1 cellular context compared by ENCODE assay signal in the genomic region with DNA sequence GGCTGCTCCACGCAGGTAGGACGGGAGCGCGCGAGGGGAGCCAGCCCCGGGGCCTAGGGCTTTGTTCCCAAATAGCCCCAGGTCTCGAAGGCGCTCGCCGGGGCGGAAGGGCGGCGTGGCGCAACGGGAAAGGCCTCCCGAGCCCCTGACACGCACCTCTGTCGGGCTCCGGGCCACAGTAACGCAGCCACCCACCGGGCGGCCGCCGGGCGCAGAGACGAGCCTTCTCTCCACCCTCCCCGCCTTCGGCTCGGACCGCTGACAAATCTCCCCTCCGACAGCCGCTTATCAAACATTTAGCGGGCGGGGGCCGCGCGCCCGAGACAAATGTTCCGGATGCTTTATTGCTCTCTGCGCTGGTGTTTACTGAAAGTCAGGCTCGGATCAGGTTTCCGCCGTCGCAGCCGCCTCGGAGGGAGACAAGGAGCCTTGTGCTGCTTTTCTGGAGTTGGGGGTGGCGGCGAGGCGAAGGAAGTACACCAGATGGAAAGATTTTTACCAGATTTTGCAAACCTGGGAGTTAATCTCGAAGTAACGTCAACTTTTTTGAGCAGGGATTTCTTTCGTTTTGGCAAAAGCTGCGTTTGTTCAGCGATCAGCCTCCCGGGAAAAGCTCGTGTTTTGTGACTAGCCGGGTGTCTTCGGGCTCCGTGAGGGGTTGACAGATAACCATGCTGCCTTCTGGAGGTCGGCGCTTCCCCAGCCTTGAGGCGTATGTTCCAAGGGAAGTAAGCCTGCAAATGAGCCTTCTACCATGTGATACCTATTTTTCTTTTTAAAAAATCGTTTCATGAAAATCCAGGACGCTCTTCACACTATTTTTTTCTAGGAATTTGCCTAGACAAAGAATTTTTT.
TF ChIP-seq lines count a peak whose summit lies in the region.

No MANE protein-coding gene starts in this region.

TF ChIP-seq in GM12878, 131 proteins besides CTCF, POLR2A, EP300 and RAD21 (continued from another document and continues in another):
- TF ChIP-seq EED (IDR thresholded peaks at IDR 0.05; ENCODE audit: low read depth) (no peak), SIN3A (IDR thresholded peaks at IDR 0.05; ENCODE audit: low read depth, low read length) (no peak), SREBF1 (IDR thresholded peaks at IDR 0.05; ENCODE audit: low read length) (no peak), CBX5 (IDR thresholded peaks at IDR 0.05; ENCODE audit: low read depth) (peak; percentile 61; the same call in 1 of the 2 replicates), MYC (IDR thresholded peaks at IDR 0.05; ENCODE audit: insufficient read depth, insufficient read length, insufficient replicate concordance, low read length, severe bottlenecking) (peak; percentile 2), ZNF24 (IDR thresholded peaks at IDR 0.05) (no peak), JUNB (IDR thresholded peaks at IDR 0.05) (no peak), TARDBP (IDR thresholded peaks at IDR 0.05; ENCODE audit: borderline replicate concordance) (no peak), BRCA1 (IDR thresholded peaks at IDR 0.05; ENCODE audit: low read depth, low read length) (0 out of 2 replicates have a peak, but pooled peaks have one; percentile 16), STAT1 (conservative IDR thresholded peaks at IDR 0.05) (no peak), FOXM1 (IDR thresholded peaks at IDR 0.05; ENCODE audit: low read depth, low read length) (no peak), JUND (IDR thresholded peaks at IDR 0.05; ENCODE audit: low read depth, low read length) (no peak), ZNF274 (IDR thresholded peaks at IDR 0.05; ENCODE audit: insufficient read depth, insufficient read length) (no peak), POLR2AphosphoS5 (IDR thresholded peaks at IDR 0.05; ENCODE audit: low read length) (no peak), CBFB (IDR thresholded peaks at IDR 0.05; ENCODE audit: low read depth) (no peak), RCOR1 (conservative IDR thresholded peaks at IDR 0.05; ENCODE audit: low read depth, low read length) (no peak), IKZF1 (conservative IDR thresholded peaks at IDR 0.05) (peak; percentile 2), BCL11A (IDR thresholded peaks at IDR 0.05; ENCODE audit: low read depth, low read length) (no peak), ZZZ3 (IDR thresholded peaks at IDR 0.05; ENCODE audit: control insufficient read depth, insufficient read length, low read depth) (no peak), SIX5 (IDR thresholded peaks at IDR 0.05; ENCODE audit: low read depth, low read length, severe bottlenecking) (no peak), ZBED1 (IDR thresholded peaks at IDR 0.05; ENCODE audit: borderline replicate concordance) (no peak), NBN (IDR thresholded peaks at IDR 0.05) (no peak), ESRRA (IDR thresholded peaks at IDR 0.05; ENCODE audit: low read length) (no peak), SUPT20H (IDR thresholded peaks at IDR 0.05; ENCODE audit: borderline replicate concordance, control insufficient read depth, low read depth, low read length) (no peak), KAT2A (conservative IDR thresholded peaks at IDR 0.05; ENCODE audit: control insufficient read depth, low read depth, low read length) (no peak), EGR1 (IDR thresholded peaks at IDR 0.05; ENCODE audit: borderline replicate concordance in 1 of 2, low read depth in 2 of 2, low read length in 2 of 2) (no peak), DPF2 (IDR thresholded peaks at IDR 0.05) (no peak), SP1 (IDR thresholded peaks at IDR 0.05; ENCODE audit: low read depth, low read length) (no peak), GATAD2B (conservative IDR thresholded peaks at IDR 0.05; ENCODE audit: low read depth) (no peak), KLF5 (IDR thresholded peaks at IDR 0.05; ENCODE audit: partially characterized antibody) (no peak), GABPA (IDR thresholded peaks at IDR 0.05; ENCODE audit: low read depth) (0 out of 2 replicates have a peak, but pooled peaks have one; percentile 28), SMARCA5 (IDR thresholded peaks at IDR 0.05) (no peak), HDAC6 (IDR thresholded peaks at IDR 0.05; ENCODE audit: unreplicated experiment) (no peak), TCF7 (IDR thresholded peaks at IDR 0.05; ENCODE audit: borderline replicate concordance) (no peak), SREBF2 (IDR thresholded peaks at IDR 0.05; ENCODE audit: low read length) (no peak)
- TF ChIP-seq, protein P1, sequence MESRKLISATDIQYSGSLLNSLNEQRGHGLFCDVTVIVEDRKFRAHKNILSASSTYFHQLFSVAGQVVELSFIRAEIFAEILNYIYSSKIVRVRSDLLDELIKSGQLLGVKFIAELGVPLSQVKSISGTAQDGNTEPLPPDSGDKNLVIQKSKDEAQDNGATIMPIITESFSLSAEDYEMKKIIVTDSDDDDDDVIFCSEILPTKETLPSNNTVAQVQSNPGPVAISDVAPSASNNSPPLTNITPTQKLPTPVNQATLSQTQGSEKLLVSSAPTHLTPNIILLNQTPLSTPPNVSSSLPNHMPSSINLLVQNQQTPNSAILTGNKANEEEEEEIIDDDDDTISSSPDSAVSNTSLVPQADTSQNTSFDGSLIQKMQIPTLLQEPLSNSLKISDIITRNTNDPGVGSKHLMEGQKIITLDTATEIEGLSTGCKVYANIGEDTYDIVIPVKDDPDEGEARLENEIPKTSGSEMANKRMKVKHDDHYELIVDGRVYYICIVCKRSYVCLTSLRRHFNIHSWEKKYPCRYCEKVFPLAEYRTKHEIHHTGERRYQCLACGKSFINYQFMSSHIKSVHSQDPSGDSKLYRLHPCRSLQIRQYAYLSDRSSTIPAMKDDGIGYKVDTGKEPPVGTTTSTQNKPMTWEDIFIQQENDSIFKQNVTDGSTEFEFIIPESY (IDR thresholded peaks at IDR 0.05), result no peak
- TF ChIP-seq, protein P2, sequence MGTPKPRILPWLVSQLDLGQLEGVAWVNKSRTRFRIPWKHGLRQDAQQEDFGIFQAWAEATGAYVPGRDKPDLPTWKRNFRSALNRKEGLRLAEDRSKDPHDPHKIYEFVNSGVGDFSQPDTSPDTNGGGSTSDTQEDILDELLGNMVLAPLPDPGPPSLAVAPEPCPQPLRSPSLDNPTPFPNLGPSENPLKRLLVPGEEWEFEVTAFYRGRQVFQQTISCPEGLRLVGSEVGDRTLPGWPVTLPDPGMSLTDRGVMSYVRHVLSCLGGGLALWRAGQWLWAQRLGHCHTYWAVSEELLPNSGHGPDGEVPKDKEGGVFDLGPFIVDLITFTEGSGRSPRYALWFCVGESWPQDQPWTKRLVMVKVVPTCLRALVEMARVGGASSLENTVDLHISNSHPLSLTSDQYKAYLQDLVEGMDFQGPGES (IDR thresholded peaks at IDR 0.05), result no peak
- TF ChIP-seq, protein P3, sequence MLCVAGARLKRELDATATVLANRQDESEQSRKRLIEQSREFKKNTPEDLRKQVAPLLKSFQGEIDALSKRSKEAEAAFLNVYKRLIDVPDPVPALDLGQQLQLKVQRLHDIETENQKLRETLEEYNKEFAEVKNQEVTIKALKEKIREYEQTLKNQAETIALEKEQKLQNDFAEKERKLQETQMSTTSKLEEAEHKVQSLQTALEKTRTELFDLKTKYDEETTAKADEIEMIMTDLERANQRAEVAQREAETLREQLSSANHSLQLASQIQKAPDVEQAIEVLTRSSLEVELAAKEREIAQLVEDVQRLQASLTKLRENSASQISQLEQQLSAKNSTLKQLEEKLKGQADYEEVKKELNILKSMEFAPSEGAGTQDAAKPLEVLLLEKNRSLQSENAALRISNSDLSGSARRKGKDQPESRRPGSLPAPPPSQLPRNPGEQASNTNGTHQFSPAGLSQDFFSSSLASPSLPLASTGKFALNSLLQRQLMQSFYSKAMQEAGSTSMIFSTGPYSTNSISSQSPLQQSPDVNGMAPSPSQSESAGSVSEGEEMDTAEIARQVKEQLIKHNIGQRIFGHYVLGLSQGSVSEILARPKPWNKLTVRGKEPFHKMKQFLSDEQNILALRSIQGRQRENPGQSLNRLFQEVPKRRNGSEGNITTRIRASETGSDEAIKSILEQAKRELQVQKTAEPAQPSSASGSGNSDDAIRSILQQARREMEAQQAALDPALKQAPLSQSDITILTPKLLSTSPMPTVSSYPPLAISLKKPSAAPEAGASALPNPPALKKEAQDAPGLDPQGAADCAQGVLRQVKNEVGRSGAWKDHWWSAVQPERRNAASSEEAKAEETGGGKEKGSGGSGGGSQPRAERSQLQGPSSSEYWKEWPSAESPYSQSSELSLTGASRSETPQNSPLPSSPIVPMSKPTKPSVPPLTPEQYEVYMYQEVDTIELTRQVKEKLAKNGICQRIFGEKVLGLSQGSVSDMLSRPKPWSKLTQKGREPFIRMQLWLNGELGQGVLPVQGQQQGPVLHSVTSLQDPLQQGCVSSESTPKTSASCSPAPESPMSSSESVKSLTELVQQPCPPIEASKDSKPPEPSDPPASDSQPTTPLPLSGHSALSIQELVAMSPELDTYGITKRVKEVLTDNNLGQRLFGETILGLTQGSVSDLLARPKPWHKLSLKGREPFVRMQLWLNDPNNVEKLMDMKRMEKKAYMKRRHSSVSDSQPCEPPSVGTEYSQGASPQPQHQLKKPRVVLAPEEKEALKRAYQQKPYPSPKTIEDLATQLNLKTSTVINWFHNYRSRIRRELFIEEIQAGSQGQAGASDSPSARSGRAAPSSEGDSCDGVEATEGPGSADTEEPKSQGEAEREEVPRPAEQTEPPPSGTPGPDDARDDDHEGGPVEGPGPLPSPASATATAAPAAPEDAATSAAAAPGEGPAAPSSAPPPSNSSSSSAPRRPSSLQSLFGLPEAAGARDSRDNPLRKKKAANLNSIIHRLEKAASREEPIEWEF (IDR thresholded peaks at IDR 0.05; ENCODE audit: insufficient replicate concordance, low read depth, low read length), result no peak
- TF ChIP-seq, protein P4, sequence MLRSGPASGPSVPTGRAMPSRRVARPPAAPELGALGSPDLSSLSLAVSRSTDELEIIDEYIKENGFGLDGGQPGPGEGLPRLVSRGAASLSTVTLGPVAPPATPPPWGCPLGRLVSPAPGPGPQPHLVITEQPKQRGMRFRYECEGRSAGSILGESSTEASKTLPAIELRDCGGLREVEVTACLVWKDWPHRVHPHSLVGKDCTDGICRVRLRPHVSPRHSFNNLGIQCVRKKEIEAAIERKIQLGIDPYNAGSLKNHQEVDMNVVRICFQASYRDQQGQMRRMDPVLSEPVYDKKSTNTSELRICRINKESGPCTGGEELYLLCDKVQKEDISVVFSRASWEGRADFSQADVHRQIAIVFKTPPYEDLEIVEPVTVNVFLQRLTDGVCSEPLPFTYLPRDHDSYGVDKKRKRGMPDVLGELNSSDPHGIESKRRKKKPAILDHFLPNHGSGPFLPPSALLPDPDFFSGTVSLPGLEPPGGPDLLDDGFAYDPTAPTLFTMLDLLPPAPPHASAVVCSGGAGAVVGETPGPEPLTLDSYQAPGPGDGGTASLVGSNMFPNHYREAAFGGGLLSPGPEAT (IDR thresholded peaks at IDR 0.05; ENCODE audit: low read depth), result no peak
- TF ChIP-seq, protein P5, sequence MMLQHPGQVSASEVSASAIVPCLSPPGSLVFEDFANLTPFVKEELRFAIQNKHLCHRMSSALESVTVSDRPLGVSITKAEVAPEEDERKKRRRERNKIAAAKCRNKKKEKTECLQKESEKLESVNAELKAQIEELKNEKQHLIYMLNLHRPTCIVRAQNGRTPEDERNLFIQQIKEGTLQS (IDR thresholded peaks at IDR 0.05; ENCODE audit: borderline replicate concordance, extremely low read depth, low read depth, low read length), result no peak
- TF ChIP-seq, protein P6, sequence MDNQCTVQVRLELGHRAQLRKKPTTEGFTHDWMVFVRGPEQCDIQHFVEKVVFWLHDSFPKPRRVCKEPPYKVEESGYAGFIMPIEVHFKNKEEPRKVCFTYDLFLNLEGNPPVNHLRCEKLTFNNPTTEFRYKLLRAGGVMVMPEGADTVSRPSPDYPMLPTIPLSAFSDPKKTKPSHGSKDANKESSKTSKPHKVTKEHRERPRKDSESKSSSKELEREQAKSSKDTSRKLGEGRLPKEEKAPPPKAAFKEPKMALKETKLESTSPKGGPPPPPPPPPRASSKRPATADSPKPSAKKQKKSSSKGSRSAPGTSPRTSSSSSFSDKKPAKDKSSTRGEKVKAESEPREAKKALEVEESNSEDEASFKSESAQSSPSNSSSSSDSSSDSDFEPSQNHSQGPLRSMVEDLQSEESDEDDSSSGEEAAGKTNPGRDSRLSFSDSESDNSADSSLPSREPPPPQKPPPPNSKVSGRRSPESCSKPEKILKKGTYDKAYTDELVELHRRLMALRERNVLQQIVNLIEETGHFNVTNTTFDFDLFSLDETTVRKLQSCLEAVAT (IDR thresholded peaks at IDR 0.05), result no peak
- TF ChIP-seq, protein P7, sequence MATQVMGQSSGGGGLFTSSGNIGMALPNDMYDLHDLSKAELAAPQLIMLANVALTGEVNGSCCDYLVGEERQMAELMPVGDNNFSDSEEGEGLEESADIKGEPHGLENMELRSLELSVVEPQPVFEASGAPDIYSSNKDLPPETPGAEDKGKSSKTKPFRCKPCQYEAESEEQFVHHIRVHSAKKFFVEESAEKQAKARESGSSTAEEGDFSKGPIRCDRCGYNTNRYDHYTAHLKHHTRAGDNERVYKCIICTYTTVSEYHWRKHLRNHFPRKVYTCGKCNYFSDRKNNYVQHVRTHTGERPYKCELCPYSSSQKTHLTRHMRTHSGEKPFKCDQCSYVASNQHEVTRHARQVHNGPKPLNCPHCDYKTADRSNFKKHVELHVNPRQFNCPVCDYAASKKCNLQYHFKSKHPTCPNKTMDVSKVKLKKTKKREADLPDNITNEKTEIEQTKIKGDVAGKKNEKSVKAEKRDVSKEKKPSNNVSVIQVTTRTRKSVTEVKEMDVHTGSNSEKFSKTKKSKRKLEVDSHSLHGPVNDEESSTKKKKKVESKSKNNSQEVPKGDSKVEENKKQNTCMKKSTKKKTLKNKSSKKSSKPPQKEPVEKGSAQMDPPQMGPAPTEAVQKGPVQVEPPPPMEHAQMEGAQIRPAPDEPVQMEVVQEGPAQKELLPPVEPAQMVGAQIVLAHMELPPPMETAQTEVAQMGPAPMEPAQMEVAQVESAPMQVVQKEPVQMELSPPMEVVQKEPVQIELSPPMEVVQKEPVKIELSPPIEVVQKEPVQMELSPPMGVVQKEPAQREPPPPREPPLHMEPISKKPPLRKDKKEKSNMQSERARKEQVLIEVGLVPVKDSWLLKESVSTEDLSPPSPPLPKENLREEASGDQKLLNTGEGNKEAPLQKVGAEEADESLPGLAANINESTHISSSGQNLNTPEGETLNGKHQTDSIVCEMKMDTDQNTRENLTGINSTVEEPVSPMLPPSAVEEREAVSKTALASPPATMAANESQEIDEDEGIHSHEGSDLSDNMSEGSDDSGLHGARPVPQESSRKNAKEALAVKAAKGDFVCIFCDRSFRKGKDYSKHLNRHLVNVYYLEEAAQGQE (IDR thresholded peaks at IDR 0.05; ENCODE audit: low read depth, low read length), result no peak
- TF ChIP-seq, protein P8, sequence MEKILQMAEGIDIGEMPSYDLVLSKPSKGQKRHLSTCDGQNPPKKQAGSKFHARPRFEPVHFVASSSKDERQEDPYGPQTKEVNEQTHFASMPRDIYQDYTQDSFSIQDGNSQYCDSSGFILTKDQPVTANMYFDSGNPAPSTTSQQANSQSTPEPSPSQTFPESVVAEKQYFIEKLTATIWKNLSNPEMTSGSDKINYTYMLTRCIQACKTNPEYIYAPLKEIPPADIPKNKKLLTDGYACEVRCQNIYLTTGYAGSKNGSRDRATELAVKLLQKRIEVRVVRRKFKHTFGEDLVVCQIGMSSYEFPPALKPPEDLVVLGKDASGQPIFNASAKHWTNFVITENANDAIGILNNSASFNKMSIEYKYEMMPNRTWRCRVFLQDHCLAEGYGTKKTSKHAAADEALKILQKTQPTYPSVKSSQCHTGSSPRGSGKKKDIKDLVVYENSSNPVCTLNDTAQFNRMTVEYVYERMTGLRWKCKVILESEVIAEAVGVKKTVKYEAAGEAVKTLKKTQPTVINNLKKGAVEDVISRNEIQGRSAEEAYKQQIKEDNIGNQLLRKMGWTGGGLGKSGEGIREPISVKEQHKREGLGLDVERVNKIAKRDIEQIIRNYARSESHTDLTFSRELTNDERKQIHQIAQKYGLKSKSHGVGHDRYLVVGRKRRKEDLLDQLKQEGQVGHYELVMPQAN (conservative IDR thresholded peaks at IDR 0.05), result no peak
